8 cellular contexts compared by ENCODE assay signal in genomic region chr14:74945261-74945851, GRCh38.
DNase-seq lines count a peak whose midpoint lies in the region; ATAC-seq and TF ChIP-seq lines count a peak whose summit lies in the region.

No MANE protein-coding gene starts in this region.

- H3K4me3 ChIP-seq in OCI-LY1 (ENCODE audit: low read depth, low read length, poor library complexity, severe bottlenecking): no peak overlapping the region

- no peak for TF ChIP-seq POLR2A in erythroblast (IDR thresholded peaks at IDR 0.05; ENCODE audit: low read length)

- no peaks in the 10 kb centered on the region for H3K9me3 ChIP-seq in OCI-LY1 (ENCODE audit: low read length)

- H3K4me1 ChIP-seq in OCI-LY1 (ENCODE audit: insufficient read depth, low read length, severe bottlenecking): peaks cover 44% of the 10 kb centered on the region

- no peaks in the 10 kb centered on the region for H3K9me2 ChIP-seq in OCI-LY1 (ENCODE audit: low read depth, low read length)

- no peak overlapping the region for H3K4me2 ChIP-seq in OCI-LY1 (ENCODE audit: low read length)

- ATAC-seq in GM21723 (IDR thresholded peaks at IDR 0.05; ENCODE audit: unreplicated experiment): no peak

- TF ChIP-seq CTCF in OCI-LY1 (IDR thresholded peaks at IDR 0.05; ENCODE audit: low read length): peak; percentile 78

- no peaks in the 10 kb centered on the region for H3F3A ChIP-seq in OCI-LY1 (ENCODE audit: insufficient read depth, low read length)

- H3K9ac ChIP-seq in OCI-LY1 (ENCODE audit: low read length): no peak overlapping the region

- H3K27me3 ChIP-seq in OCI-LY1 (ENCODE audit: insufficient read depth, low read length): no peaks in the 10 kb centered on the region

- no peaks in the 10 kb centered on the region for H3K79me2 ChIP-seq in OCI-LY1 (ENCODE audit: insufficient read depth, low read length)

- no peak overlapping the region for H2AFZ ChIP-seq in OCI-LY1 (ENCODE audit: low read length)

- no peaks in the 10 kb centered on the region for H4K20me1 ChIP-seq in OCI-LY1 (ENCODE audit: insufficient read depth, low read length)

- DNase-seq in stimulated activated CD4-positive, alpha-beta T cell treated with anti-CD3 and anti-CD28 coated beads, Interleukin-12 subunit alpha, Interleukin-12 subunit beta, amount 100 ng/mL, for 48 hours (ENCODE audit: low read depth in 2 of 3, low spot score in 1 of 3): peak in 2 of 3 donors; percentile 20 to 46
- DNase-seq in stimulated activated CD4-positive, alpha-beta T cell treated with anti-CD3 and anti-CD28 coated beads, Interleukin-1b, Interleukin-23, amount 100 ng/mL, for 48 hours: no peak
- DNase-seq in erythroblast (lab: John Stamatoyannopoulos, UW): peak; percentile 58 to 67
- peak; percentile 25 for DNase-seq in superior temporal gyrus (ENCODE audit: extremely low spot score)
- DNase-seq in NCI-H187 treated with DMSO at 0.1 percent for 48 hours (lab: John Stamatoyannopoulos, UW): no peak
- no peak for DNase-seq in medulla oblongata (ENCODE audit: extremely low spot score)

- no peak overlapping the region for H3K27ac ChIP-seq in OCI-LY1 (ENCODE audit: low read depth, low read length, poor library complexity, severe bottlenecking)

- H3K36me3 ChIP-seq in OCI-LY1 (ENCODE audit: insufficient read depth, low read length): no peaks in the 10 kb centered on the region

Comparison
In these comparisons a context has a peak if more than half of its experiments do, and no peak if none do; other contexts are left out.
1. DNase-seq: peak in stimulated activated CD4-positive, alpha-beta T cell treated with anti-CD3 and anti-CD28 coated beads, Interleukin-12 subunit alpha, Interleukin-12 subunit beta, amount 100 ng/mL, for 48 hours (2 of 3), erythroblast (2 of 2) and superior temporal gyrus (single experiment); none in stimulated activated CD4-positive, alpha-beta T cell treated with anti-CD3 and anti-CD28 coated beads, Interleukin-1b, Interleukin-23, amount 100 ng/mL, for 48 hours (single experiment), NCI-H187 treated with DMSO at 0.1 percent for 48 hours (single experiment) and medulla oblongata (single experiment).